In genomic region chr2:131682945-131683330, GRCh38 we compare ENCODE assay signal across 7 cellular contexts.
DNase-seq lines count a peak whose midpoint lies in the region; ATAC-seq and TF ChIP-seq lines count a peak whose summit lies in the region.
"Not testable (repeated sequence)": the region's sequence is repeated elsewhere in the genome, so short reads cannot be mapped to it uniquely, and the experiment has no call there.

No MANE protein-coding gene starts in this region.

- peaks cover 14% of the 10 kb centered on the region for H3K36me3 Mint-ChIP-seq in T-helper 2 cell treated with Interferon-gamma antibody and Interleukin-4, amounts not matched to agents 5 μg/mL and 100 μg/mL, for 36 hours (ENCODE audit: low read depth)
- peaks cover 12% of the 10 kb centered on the region for H3K36me3 Mint-ChIP-seq in central memory CD8-positive, alpha-beta T cell (ENCODE audit: insufficient read depth)

- H3K27me3 ChIP-seq in iPS DF 6.9 (ENCODE audit: control insufficient read depth, insufficient read depth, low read length); parathyroid adenoma (ENCODE audit: control insufficient read depth, insufficient read depth, low read length): not testable (repeated sequence)

- H3K27ac ChIP-seq in iPS DF 6.9 (ENCODE audit: low read length): not testable (repeated sequence)
- H3K27ac ChIP-seq in parathyroid adenoma: peak overlapping the region; percentile 13

- WGBS in iPS DF 6.9 (ENCODE audit: insufficient coverage, insufficient read length): no CpG with 5 or more reads among the region's 9 CpGs

- not testable (repeated sequence) for DNase-seq in LNCaP clone FGC (ENCODE audit: low read depth); T-helper 2 cell treated with Interferon-gamma antibody and Interleukin-4, amounts not matched to agents 5 μg/mL and 100 μg/mL, for 36 hours (ENCODE audit: low spot score); central memory CD8-positive, alpha-beta T cell (ENCODE audit: low spot score in 2 of 2); iPS DF 6.9 (ENCODE audit: low read depth, low spot score)

- H3K4me3 ChIP-seq in LNCaP clone FGC (ENCODE audit: low read depth, low read length): peak overlapping the region; percentile 70
- H3K4me3 ChIP-seq in iPS DF 6.9 (ENCODE audit: low read length): peak overlapping the region; percentile 64; the same call in 1 of the 2 replicates
- H3K4me3 ChIP-seq in parathyroid adenoma (ENCODE audit: low read depth, low read length): peak overlapping the region; percentile 59

- H3K4me3 Mint-ChIP-seq in T-helper 2 cell treated with Interferon-gamma antibody and Interleukin-4, amounts not matched to agents 5 μg/mL and 100 μg/mL, for 36 hours: peak overlapping the region; percentile 90
- H3K4me3 Mint-ChIP-seq in central memory CD8-positive, alpha-beta T cell: peak overlapping the region; percentile 90

- peak overlapping the region; percentile 71 for H3K4me2 ChIP-seq in parathyroid adenoma (ENCODE audit: low read length)

- peaks cover 34% of the 10 kb centered on the region for H3K4me1 Mint-ChIP-seq in T-helper 2 cell treated with Interferon-gamma antibody and Interleukin-4, amounts not matched to agents 5 μg/mL and 100 μg/mL, for 36 hours (ENCODE audit: low read depth)
- H3K4me1 Mint-ChIP-seq in central memory CD8-positive, alpha-beta T cell: peaks cover 40% of the 10 kb centered on the region

- not testable (repeated sequence) for H3K27me3 Mint-ChIP-seq in T-helper 2 cell treated with Interferon-gamma antibody and Interleukin-4, amounts not matched to agents 5 μg/mL and 100 μg/mL, for 36 hours (ENCODE audit: low read depth); central memory CD8-positive, alpha-beta T cell

- H3K4me1 ChIP-seq in iPS DF 6.9 (ENCODE audit: control insufficient read depth, insufficient read depth, low read length); parathyroid adenoma: not testable (repeated sequence)

- ATAC-seq in GM18519 (IDR thresholded peaks at IDR 0.05; ENCODE audit: low FRiP score, unreplicated experiment) (peak; percentile 27), HG02678 (IDR thresholded peaks at IDR 0.05; ENCODE audit: unreplicated experiment) (peak; percentile 42)
- peak; percentile 57 for ATAC-seq in central memory CD8-positive, alpha-beta T cell (replicated peaks; ENCODE audit: extremely low read depth, poor library complexity, severe bottlenecking)

- not testable (repeated sequence) for H3K9me3 ChIP-seq in iPS DF 6.9 (ENCODE audit: control insufficient read depth, insufficient read depth, low read length); parathyroid adenoma (ENCODE audit: control insufficient read depth, low read length)

- H3K27ac Mint-ChIP-seq in T-helper 2 cell treated with Interferon-gamma antibody and Interleukin-4, amounts not matched to agents 5 μg/mL and 100 μg/mL, for 36 hours: peak overlapping the region; percentile 63
- H3K27ac Mint-ChIP-seq in central memory CD8-positive, alpha-beta T cell (ENCODE audit: low read depth): peak overlapping the region; percentile 80

- TF ChIP-seq CTCF in LNCaP clone FGC (IDR thresholded peaks at IDR 0.05; ENCODE audit: control insufficient read depth, extremely low read depth, insufficient read depth): 0 out of 2 replicates have a peak, but pooled peaks have one; percentile 11
- TF ChIP-seq CTCF in parathyroid adenoma (IDR thresholded peaks at IDR 0.05): not testable (repeated sequence)

- H2AFZ ChIP-seq in parathyroid adenoma: peak overlapping the region; percentile 97

- not testable (repeated sequence) for H3K36me3 ChIP-seq in iPS DF 6.9 (ENCODE audit: control insufficient read depth, insufficient read depth, low read length); parathyroid adenoma (ENCODE audit: control insufficient read depth, insufficient read depth, low read length)

- H3K9me3 Mint-ChIP-seq in T-helper 2 cell treated with Interferon-gamma antibody and Interleukin-4, amounts not matched to agents 5 μg/mL and 100 μg/mL, for 36 hours; central memory CD8-positive, alpha-beta T cell: not testable (repeated sequence)

- H3K9ac ChIP-seq in parathyroid adenoma: not testable (repeated sequence)

- not testable (repeated sequence) for H3K79me2 ChIP-seq in parathyroid adenoma
